In genomic region chrX:53048169-53049126, GRCh38 we compare ENCODE assay signal across 8 cellular contexts. TPM values are rescaled to one million over a fixed set of nuclear protein-coding genes. Genes with fewer than 3 reads are reported as not detected.
DNase-seq lines count a peak whose midpoint lies in the region; ATAC-seq and TF ChIP-seq lines count a peak whose summit lies in the region.

Gene GPR173 (plus strand): TSS chrX:53048789. CDS start chrX:53076622, 27,833 bp downstream.

- H3K9me2 ChIP-seq in OCI-LY7 (ENCODE audit: insufficient read depth, low read length) = no peaks in the 10 kb centered on the region

- H2AFZ ChIP-seq in OCI-LY7 (ENCODE audit: low read length) = peak within 1 kb of the TSS; percentile 78

- peak; percentile 78 for DNase-seq in H7
- peak; percentile 56 for DNase-seq in OCI-LY7 (ENCODE audit: low spot score)
- DNase-seq in vagina (ENCODE audit: extremely low spot score in 2 of 2) = no peak
- no peak for DNase-seq in activated CD4-positive, alpha-beta T cell treated with anti-CD3 and anti-CD28 coated beads, Interleukin-2, amount 50 U/mL, for 48 hours

- peak; percentile 41 for ATAC-seq in esophagus mucosa
- no peak for ATAC-seq in GM21360 (IDR thresholded peaks at IDR 0.05; ENCODE audit: unreplicated experiment)
- no peak for ATAC-seq in GM19035 (IDR thresholded peaks at IDR 0.05; ENCODE audit: unreplicated experiment)

- no TSS peak for BruUV-seq in OCI-LY7 (replicated peaks; lab: Mats Ljungman, UMichigan)

- no peak for TF ChIP-seq POLR2A in vagina (IDR thresholded peaks at IDR 0.05)

- H3K4me3 ChIP-seq in H7 (ENCODE audit: insufficient read depth, low read depth, low read length) (peak within 1 kb of the TSS; percentile 55), OCI-LY7 (ENCODE audit: low read depth, low read length, poor library complexity, severe bottlenecking) (peak within 1 kb of the TSS; percentile 81), muscle layer of colon (ENCODE audit: low read depth in 1 of 2, low read length in 2 of 2) (peak within 1 kb of the TSS; percentile 30 to 39), vagina (peak within 1 kb of the TSS; percentile 45 to 48)

- TF ChIP-seq CTCF in OCI-LY7 (conservative IDR thresholded peaks at IDR 0.05; ENCODE audit: low read length) = no peak
- no peak for TF ChIP-seq CTCF in vagina (IDR thresholded peaks at IDR 0.05)

- CTCF ChIA-PET in OCI-LY7 (lab: Charles Lee; ENCODE audit: unreplicated experiment) = no interaction called here

- H3K27ac ChIP-seq in OCI-LY7 (ENCODE audit: low read depth, low read length, poor library complexity, severe bottlenecking) (peak within 1 kb of the TSS; percentile 42), muscle layer of colon (ENCODE audit: low read depth, low read length) (no peak within 1 kb of the TSS), vagina (peak within 1 kb of the TSS; percentile 71)

- no peaks in the 10 kb centered on the region for H3K79me2 ChIP-seq in OCI-LY7 (ENCODE audit: insufficient read depth, low read depth, low read length)

- H3K9ac ChIP-seq in muscle layer of colon (ENCODE audit: low read length) = no peak within 1 kb of the TSS

- POLR2A ChIA-PET in OCI-LY7 (lab: Charles Lee) = interaction anchor here (0.6 kb wide), 1 partner anchor 22 kb away, joined by 3 read pairs; no protein-coding TSS in a partner anchor

- no peaks in the 10 kb centered on the region for H3K9me3 ChIP-seq in OCI-LY7 (ENCODE audit: low read length)
- H3K9me3 ChIP-seq in muscle layer of colon (ENCODE audit: low read length) = no peaks in the 10 kb centered on the region
- no peaks in the 10 kb centered on the region for H3K9me3 ChIP-seq in vagina

- no peaks in the 10 kb centered on the region for H4K20me1 ChIP-seq in OCI-LY7 (ENCODE audit: insufficient read depth, low read length)

- H3K4me1 ChIP-seq in OCI-LY7 (ENCODE audit: insufficient read depth, low read length, poor library complexity, severe bottlenecking) (peaks cover 19% of the 10 kb centered on the region), muscle layer of colon (ENCODE audit: insufficient read depth, low read length) (peaks cover 4% of the 10 kb centered on the region), vagina (no peaks in the 10 kb centered on the region)

- H3K4me2 ChIP-seq in OCI-LY7 (ENCODE audit: low read length) = peak within 1 kb of the TSS; percentile 83

- H3K27me3 ChIP-seq in H7 (ENCODE audit: control insufficient read depth, insufficient read depth, low read length) = no peaks in the 10 kb centered on the region
- peaks cover 0 to 10% of the 10 kb centered on the region in 2 donors for H3K27me3 ChIP-seq in muscle layer of colon (ENCODE audit: control insufficient read depth in 1 of 2, insufficient read depth in 2 of 2, low read length in 2 of 2)
- H3K27me3 ChIP-seq in vagina = no peaks in the 10 kb centered on the region

- intact Hi-C loops in OCI-LY7 (cut with micrococcal nuclease; ENCODE audit: unreplicated experiment) = loop anchor here (5.0 kb wide), 1 partner anchor 51 kb away; no protein-coding TSS in a partner anchor
- intact Hi-C loops in vagina (cut with DNase I) = no loop called here

- no peaks in the 10 kb centered on the region for H3K36me3 ChIP-seq in H7 (replicated peaks; ENCODE audit: control insufficient read depth, insufficient read depth, low read length)
- H3K36me3 ChIP-seq in OCI-LY7 (ENCODE audit: insufficient read depth, low read length) = no peaks in the 10 kb centered on the region
- H3K36me3 ChIP-seq in muscle layer of colon (ENCODE audit: insufficient read depth, low read length) = no peaks in the 10 kb centered on the region
- H3K36me3 ChIP-seq in vagina = no peaks in the 10 kb centered on the region

RNA-seq across cellular contexts. Expression of gene GPR173, which starts in this region (rescaled TPM):
- total RNA-seq in H7 (2014; rRNA removed; shearing (Covaris generic)) = 3.4 and 3.6 TPM in 2 replicates
- total RNA-seq in OCI-LY7 (2014; rRNA removed; shearing (Covaris generic)) = 5.4 and 6.2 TPM in 2 replicates
- total RNA-seq in OCI-LY7 (2022) (8.7 and 10.1 TPM in 2 replicates), esophagus mucosa (0.08 TPM), vagina (2.2 TPM)

Comparison
In these comparisons a context has a peak if more than half of its experiments do, and no peak if none do; other contexts are left out.
1. Peak in ATAC-seq in esophagus mucosa; RNA of the gene not detected or under 1 TPM.
2. DNase-seq: peak in H7 (single experiment) and OCI-LY7 (single experiment); none in vagina (0 of 2) and activated CD4-positive, alpha-beta T cell treated with anti-CD3 and anti-CD28 coated beads, Interleukin-2, amount 50 U/mL, for 48 hours (0 of 2).
3. Peak in every context shown above with its lines, with median percentiles within 50 percentile points of each other: H3K4me3 ChIP-seq.